ENCODE assay signal across 29 cellular contexts in the genomic region with DNA sequence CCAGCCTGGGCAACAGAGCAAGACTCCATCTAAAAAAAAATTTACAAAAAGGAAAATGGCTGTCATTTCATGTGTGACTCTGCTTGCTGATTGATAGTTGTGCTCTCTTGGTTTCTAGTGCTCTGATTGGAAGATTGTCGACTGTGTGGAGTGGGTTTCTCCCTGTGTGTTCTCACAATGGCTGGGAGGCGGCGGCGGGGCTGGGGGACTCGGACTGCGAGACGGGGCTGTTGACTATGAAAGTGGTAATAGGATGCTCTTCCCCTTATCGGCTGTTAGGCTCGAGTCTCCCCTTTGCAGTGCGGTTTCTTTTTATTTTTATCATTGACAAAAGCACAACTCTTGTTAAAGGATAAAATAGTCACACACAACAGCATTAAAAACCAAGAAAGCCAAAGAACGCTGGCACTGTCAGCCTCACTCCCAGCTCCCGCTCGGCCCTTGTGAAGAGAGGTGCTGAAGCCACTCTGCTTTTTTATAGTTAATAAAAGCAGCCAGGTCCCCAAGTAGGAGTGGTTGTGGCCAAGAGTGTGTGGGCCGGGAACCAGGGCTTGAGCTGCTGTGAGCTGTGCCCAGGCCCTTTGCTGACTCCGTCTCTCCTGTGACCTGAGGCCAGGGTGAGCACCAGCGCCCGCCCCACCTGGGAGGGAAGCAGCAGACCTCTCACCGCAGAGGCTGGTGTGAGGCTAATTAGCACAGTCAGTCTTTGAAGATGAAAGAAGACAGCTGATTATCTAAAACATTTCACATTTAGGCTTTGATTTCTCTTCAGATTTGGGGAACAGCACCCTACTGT. TPM values are rescaled to one million over a fixed set of nuclear protein-coding genes. Genes with fewer than 3 reads are reported as not detected.
DNase-seq lines count a peak whose midpoint lies in the region; ATAC-seq and TF ChIP-seq lines count a peak whose summit lies in the region.
"Had no signal": no experiment of that assay in that cellular context is flagged by ENCODE, and none has a peak within 500 bp of the region (broad histone marks: within the 10 kb centered on the region; RNA-seq: fewer than 3 reads in every experiment).

No MANE protein-coding gene starts in this region.

- H3K27me3 Mint-ChIP-seq in WTC11 (ENCODE audit: low read depth) (no peaks in the 10 kb centered on the region), nephron (ENCODE audit: low read depth) (no peaks in the 10 kb centered on the region)
- H3K27me3 Mint-ChIP-seq: natural killer cell treated with Interleukin-12 subunit alpha and Interleukin-12 subunit beta and Interleukin-15 and Interleukin-18, amount 100 ng/mL, for 72 hours; stimulated activated naive CD8-positive, alpha-beta T cell treated with anti-CD3 and anti-CD28 coated beads, Interleukin-15, Interleukin-2, amounts not matched to agents 100 ng/mL and 50 ng/mL, for 24 hours had no signal

- CTCF ChIA-PET in WTC11 (lab: Charles Lee) = interaction anchor here (1.2 kb wide), 1 partner anchor 129 kb away, joined by 3 read pairs; no protein-coding TSS in a partner anchor

- intact Hi-C loops in left ventricle myocardium superior (cut with micrococcal nuclease) = no loop called here
- intact Hi-C loops in cardiac septum (cut with DNase I) = no loop called here
- intact Hi-C loops in vagina (cut with DNase I) = loop anchor here (10.0 kb wide), 1 partner anchor 126 kb away; no protein-coding TSS in a partner anchor

- ATAC-seq in left ventricle myocardium superior (peak; percentile 58), WTC11 (no peak), GM21360 (IDR thresholded peaks at IDR 0.05; ENCODE audit: unreplicated experiment) (no peak)
- ATAC-seq: activated T-cell treated with anti-CD3 and anti-CD28 coated beads, Interleukin-2, amount 50 U/mL, for 4 hours had no signal

- TF ChIP-seq CTCF in WTC11 (IDR thresholded peaks at IDR 0.05) (no peak), nephron (IDR thresholded peaks at IDR 0.05; ENCODE audit: unreplicated experiment in 3 of 3) (no peak), vagina (IDR thresholded peaks at IDR 0.05) (no peak)

- no peak overlapping the region for H3K4me3 ChIP-seq in vagina
- H3K4me3 ChIP-seq: ascending aorta, pancreas, PC-9, thyroid gland had no signal

- peaks cover 26% of the 10 kb centered on the region for H3K4me1 ChIP-seq in vagina
- H3K4me1 ChIP-seq: pancreas, thyroid gland had no signal

- H3K9me3 ChIP-seq in vagina = no peaks in the 10 kb centered on the region
- H3K9me3 ChIP-seq: ascending aorta, pancreas, thyroid gland had no signal

- H3K4me1 Mint-ChIP-seq in WTC11 (no peaks in the 10 kb centered on the region), nephron (peaks cover 16% of the 10 kb centered on the region)

- H3K9me3 Mint-ChIP-seq in WTC11 (no peaks in the 10 kb centered on the region), nephron (no peaks in the 10 kb centered on the region)
- H3K9me3 Mint-ChIP-seq: activated T-cell treated with anti-CD3 and anti-CD28 coated beads, Interleukin-2, amount 50 U/mL, for 4 hours; immature natural killer cell; natural killer cell treated with Interleukin-12 subunit alpha and Interleukin-12 subunit beta and Interleukin-15 and Interleukin-18, amount 100 ng/mL, for 72 hours; stimulated activated naive CD8-positive, alpha-beta T cell treated with anti-CD3 and anti-CD28 coated beads, Interleukin-15, Interleukin-2, amounts not matched to agents 100 ng/mL and 50 ng/mL, for 24 hours had no signal

- H3K36me3 Mint-ChIP-seq in WTC11 (peaks cover 27% of the 10 kb centered on the region), nephron (ENCODE audit: low read depth) (peaks cover 22% of the 10 kb centered on the region)
- H3K36me3 Mint-ChIP-seq: immature natural killer cell; natural killer cell treated with Interleukin-12 subunit alpha and Interleukin-12 subunit beta and Interleukin-15 and Interleukin-18, amount 100 ng/mL, for 72 hours had no signal

- peak overlapping the region; percentile 25; the same call in 1 of the 2 replicates for H3K27ac Mint-ChIP-seq in WTC11
- peak overlapping the region; percentile 16 to 31 (median 18) for H3K27ac Mint-ChIP-seq in nephron
- H3K27ac Mint-ChIP-seq: natural killer cell treated with Interleukin-12 subunit alpha and Interleukin-12 subunit beta and Interleukin-15 and Interleukin-18, amount 100 ng/mL, for 72 hours; stimulated activated naive CD8-positive, alpha-beta T cell treated with anti-CD3 and anti-CD28 coated beads, Interleukin-15, Interleukin-2, amounts not matched to agents 100 ng/mL and 50 ng/mL, for 24 hours had no signal

- no peak for DNase-seq in left ventricle myocardium superior
- DNase-seq in cardiac septum (ENCODE audit: low spot score) = no peak
- DNase-seq in WTC11 (ENCODE audit: low spot score) = no peak
- no peak for DNase-seq in vagina (ENCODE audit: extremely low spot score in 2 of 2)
- no peak for DNase-seq in ecto neural progenitor cell (ENCODE audit: low spot score)
- DNase-seq in activated CD4-positive, CD25-positive, alpha-beta regulatory T cell treated with anti-CD3 and anti-CD28 coated beads, Interleukin-2, amount 50 U/mL, for 72 hours = no peak
- DNase-seq: activated CD4-positive, alpha-beta T cell treated with anti-CD3 and anti-CD28 coated beads for 4 hours; activated naive CD4-positive, alpha-beta T cell treated with anti-CD3 and anti-CD28 coated beads, Interleukin-2, amount 50 U/mL, for 16 hours; activated T-cell treated with anti-CD3 and anti-CD28 coated beads, Interleukin-2, amount 50 U/mL, for 4 hours; Calu3; EL; foreskin fibroblast; immature natural killer cell; NCI-H1092; PC-9; stimulated activated CD4-positive, alpha-beta T cell treated with anti-CD3 and anti-CD28 coated beads, Interleukin-4, amount 100 ng/mL, for 4 hours had no signal

- POLR2A ChIA-PET in WTC11 (lab: Charles Lee) = interaction anchor here (0.5 kb wide), 2 partner anchors 283 to 308 kb away, joined by 3 read pairs; no protein-coding TSS in a partner anchor

- H3K27me3 ChIP-seq in vagina = no peaks in the 10 kb centered on the region
- H3K27me3 ChIP-seq: ascending aorta, pancreas, thyroid gland had no signal

- peaks cover 0 to 5% of the 10 kb centered on the region in 2 donors for H3K36me3 ChIP-seq in vagina
- H3K36me3 ChIP-seq: pancreas had no signal

- H3K4me3 Mint-ChIP-seq in WTC11 (no peak overlapping the region), nephron (no peak overlapping the region)
- H3K4me3 Mint-ChIP-seq: activated T-cell treated with anti-CD3 and anti-CD28 coated beads, Interleukin-2, amount 50 U/mL, for 4 hours; immature natural killer cell; natural killer cell treated with Interleukin-12 subunit alpha and Interleukin-12 subunit beta and Interleukin-15 and Interleukin-18, amount 100 ng/mL, for 72 hours; stimulated activated naive CD8-positive, alpha-beta T cell treated with anti-CD3 and anti-CD28 coated beads, Interleukin-15, Interleukin-2, amounts not matched to agents 100 ng/mL and 50 ng/mL, for 24 hours had no signal

- no peak for TF ChIP-seq POLR2A in vagina (IDR thresholded peaks at IDR 0.05)

- peak overlapping the region; percentile 38 for H3K27ac ChIP-seq in vagina
- H3K27ac ChIP-seq: ascending aorta, C4-2B, pancreas, PC-9, thyroid gland had no signal

TF ChIP-seq in WTC11, 78 proteins besides CTCF, POLR2A, EP300 and RAD21:
- TF ChIP-seq TP53 (CRISPR knock-in tag; IDR thresholded peaks at IDR 0.05) (no peak), ESRRA (CRISPR knock-in tag; IDR thresholded peaks at IDR 0.05; ENCODE audit: borderline replicate concordance) (no peak), AFF4 (CRISPR knock-in tag; IDR thresholded peaks at IDR 0.05; ENCODE audit: borderline replicate concordance) (no peak), TEAD4 (CRISPR knock-in tag; IDR thresholded peaks at IDR 0.05) (no peak), SOX15 (CRISPR knock-in tag; IDR thresholded peaks at IDR 0.05) (no peak), FOXK1 (CRISPR knock-in tag; IDR thresholded peaks at IDR 0.05) (no peak)

RNA-seq across cellular contexts. Expression of gene TBCD, which starts 36.5 kb away (rescaled TPM):
- 53.4 TPM for total RNA-seq in left ventricle myocardium superior
- total RNA-seq in cardiac septum = 67.3 TPM
- 170 to 176 TPM (median 173 TPM) in 3 replicates for total RNA-seq in WTC11 (2021)
- 79.3 TPM for total RNA-seq in vagina

RNA-seq across cellular contexts. Expression of gene ZNF750, which starts 51.4 kb away (rescaled TPM):
- 0.15 TPM for total RNA-seq in left ventricle myocardium superior
- not detected for total RNA-seq in cardiac septum
- 0.04 to 0.07 TPM in 2 of 3 replicates, not detected in the other for total RNA-seq in WTC11 (2021)
- 83.0 TPM for total RNA-seq in vagina
- total RNA-seq: activated CD8-positive, alpha-beta memory T cell treated with anti-CD3 and anti-CD28 coated beads for 36 hours; activated T-cell treated with anti-CD3 and anti-CD28 coated beads, Interleukin-2, amount 50 U/mL, for 4 hours; ascending aorta; Calu3; liver; mononuclear cell; natural killer cell treated with Interleukin-12 subunit alpha and Interleukin-12 subunit beta and Interleukin-15 and Interleukin-18, amount 100 ng/mL, for 72 hours; pancreas; right cardiac atrium; T-helper 1 cell treated with Interleukin-12 subunit alpha and Interleukin-12 subunit beta and Interleukin-4 antibody, amounts not matched to agents 30 ng/mL and 1 ng/mL, for 36 hours had no signal

RNA-seq across cellular contexts. Expression of gene FN3K, which starts 53.0 kb away (rescaled TPM):
- total RNA-seq in left ventricle myocardium superior (92.6 TPM), cardiac septum (82.4 TPM), WTC11 (2021) (19.3 to 23.6 TPM (median 21.2 TPM) in 3 replicates), vagina (5.9 TPM)

Comparison
In these comparisons a context has a peak if more than half of its experiments do, and no peak if none do; other contexts are left out.
1. RNA of gene ZNF750, which starts 51.4 kb away (total RNA-seq): 83.0 TPM in vagina (single experiment); 0.15 TPM in left ventricle myocardium superior (single experiment), not detected in cardiac septum (single experiment) and 0.04 to 0.07 TPM in WTC11; every median in the first group is over 10 times any median in the second.